In genomic region chr20:460180-460579, GRCh38 we compare ENCODE assay signal across 11 cellular contexts. TPM values are rescaled to one million over a fixed set of nuclear protein-coding genes. Genes with fewer than 3 reads are reported as not detected.
DNase-seq lines count a peak whose midpoint lies in the region; ATAC-seq, FAIRE-seq and TF ChIP-seq lines count a peak whose summit lies in the region.
"Had no signal": no experiment of that assay in that cellular context is flagged by ENCODE, and none has a peak within 500 bp of the region (broad histone marks: within the 10 kb centered on the region; RNA-seq: fewer than 3 reads in every experiment).

No MANE protein-coding gene starts in this region.

- peaks cover 12% of the 10 kb centered on the region for H3K36me3 Mint-ChIP-seq in activated naive CD8-positive, alpha-beta T cell treated with anti-CD3 and anti-CD28 coated beads for 36 hours
- H3K36me3 Mint-ChIP-seq in naive thymus-derived CD4-positive, alpha-beta T cell, result peaks cover 0 to 8% (median 4%) of the 10 kb centered on the region in 5 donors

- no peak for ATAC-seq in naive thymus-derived CD4-positive, alpha-beta T cell
- ATAC-seq in pancreas (no peak), left lung (no peak)

- no peak overlapping the region for H3K4me3 ChIP-seq in BLaER1
- peak overlapping the region; percentile 80; the same call in 1 of the 2 replicates for H3K4me3 ChIP-seq in HFF-Myc (replicated peaks; ENCODE audit: low read depth, low read length)
- no peak overlapping the region for H3K4me3 ChIP-seq in naive thymus-derived CD4-positive, alpha-beta T cell (ENCODE audit: low read length)
- no peak overlapping the region for H3K4me3 ChIP-seq in pancreas
- H3K4me3 ChIP-seq in left lung, result no peak overlapping the region

- DNase-seq in HFF-Myc (ENCODE audit: extremely low read depth, low read depth) (no peak), pancreas (no peak), DMS 273 (lab: John Stamatoyannopoulos, UW; ENCODE audit: unreplicated experiment) (no peak), left lung (no peak), NCI-H187 treated with DMSO at 0.1 percent for 48 hours (lab: John Stamatoyannopoulos, UW) (no peak)
- no peak for DNase-seq in activated naive CD8-positive, alpha-beta T cell treated with anti-CD3 and anti-CD28 coated beads for 36 hours
- DNase-seq in naive thymus-derived CD4-positive, alpha-beta T cell, result no peak
- DNase-seq: activated CD4-positive, alpha-beta T cell treated with anti-CD3 and anti-CD28 coated beads, Interleukin-2, amount 50 U/mL, for 48 hours; NCI-H1417 treated with DMSO at 0.1 percent for 48 hours had no signal

- H3K9me3 ChIP-seq in BLaER1 (no peaks in the 10 kb centered on the region), pancreas (no peaks in the 10 kb centered on the region), left lung (no peaks in the 10 kb centered on the region)
- H3K9me3 ChIP-seq in naive thymus-derived CD4-positive, alpha-beta T cell (ENCODE audit: control insufficient read depth in 2 of 3, low read length in 3 of 3), result no peaks in the 10 kb centered on the region

- H3K27me3 ChIP-seq in BLaER1 (no peaks in the 10 kb centered on the region), pancreas (no peaks in the 10 kb centered on the region), left lung (no peaks in the 10 kb centered on the region)
- no peaks in the 10 kb centered on the region for H3K27me3 ChIP-seq in naive thymus-derived CD4-positive, alpha-beta T cell (ENCODE audit: control insufficient read depth in 2 of 2, insufficient read depth in 2 of 2, low read length in 2 of 2)

- peak overlapping the region; percentile 95 for H3K4me2 ChIP-seq in BLaER1

- no peak for FAIRE-seq in pancreas (lab: Jason Lieb, UNC)
- FAIRE-seq: H54 had no signal

- H3K9ac ChIP-seq in BLaER1, result no peak overlapping the region; the same call in 1 of the 2 replicates

- CTCF ChIA-PET in naive thymus-derived CD4-positive, alpha-beta T cell (lab: Charles Lee), result no interaction called here

- 17% methylated on average over 3 of the region's 3 CpGs for WGBS in pancreas, 2 donors

- H3K9me3 Mint-ChIP-seq in activated naive CD8-positive, alpha-beta T cell treated with anti-CD3 and anti-CD28 coated beads for 36 hours, result no peaks in the 10 kb centered on the region
- H3K9me3 Mint-ChIP-seq in naive thymus-derived CD4-positive, alpha-beta T cell, result no peaks in the 10 kb centered on the region

- peaks cover 6% of the 10 kb centered on the region; the same call in 1 of the 2 replicates for H3K36me3 ChIP-seq in BLaER1
- H3K36me3 ChIP-seq in naive thymus-derived CD4-positive, alpha-beta T cell (ENCODE audit: control insufficient read depth in 2 of 3, insufficient read depth in 3 of 3, low read length in 3 of 3), result peaks cover 0 to 4% (median 0%) of the 10 kb centered on the region in 3 experiments
- H3K36me3 ChIP-seq in pancreas, result no peaks in the 10 kb centered on the region
- no peaks in the 10 kb centered on the region for H3K36me3 ChIP-seq in left lung

- H3K27me3 Mint-ChIP-seq in activated naive CD8-positive, alpha-beta T cell treated with anti-CD3 and anti-CD28 coated beads for 36 hours, result no peaks in the 10 kb centered on the region
- H3K27me3 Mint-ChIP-seq in naive thymus-derived CD4-positive, alpha-beta T cell, result no peaks in the 10 kb centered on the region

- H3K27ac ChIP-seq in BLaER1 (no peak overlapping the region), pancreas (no peak overlapping the region), left lung (no peak overlapping the region)
- H3K27ac ChIP-seq in naive thymus-derived CD4-positive, alpha-beta T cell (ENCODE audit: low read depth, low read length), result no peak overlapping the region

- intact Hi-C loops in naive thymus-derived CD4-positive, alpha-beta T cell (cut with micrococcal nuclease), result loop anchor here in 1 of 2 donors (2.0 to 5.0 kb wide), 3 partner anchors 93 to 161 kb away; no protein-coding TSS in a partner anchor
- intact Hi-C loops in pancreas (cut with DNase I) (no loop called here), left lung (cut with DNase I) (no loop called here)

- peak overlapping the region; percentile 63 for H3K27ac Mint-ChIP-seq in activated naive CD8-positive, alpha-beta T cell treated with anti-CD3 and anti-CD28 coated beads for 36 hours
- H3K27ac Mint-ChIP-seq in naive thymus-derived CD4-positive, alpha-beta T cell, result peak overlapping the region in 5 of 9 donors; percentile 38 to 90 (median 46)

- POLR2A ChIA-PET in naive thymus-derived CD4-positive, alpha-beta T cell (lab: Charles Lee), result interaction anchor here (0.6 to 1.3 kb wide), 2 partner anchors 22 to 53 kb away, joined by 3 to 6 read pairs; no protein-coding TSS in a partner anchor

- H4K20me1 ChIP-seq in BLaER1, result peaks cover 70% of the 10 kb centered on the region

- TF ChIP-seq CTCF in HFF-Myc (IDR thresholded peaks at IDR 0.05; ENCODE audit: low read depth, low read length, missing control alignments), result no peak
- no peak for TF ChIP-seq CTCF in pancreas (IDR thresholded peaks at IDR 0.05)
- TF ChIP-seq CTCF in left lung (IDR thresholded peaks at IDR 0.05), result no peak

- H3K4me3 Mint-ChIP-seq in activated naive CD8-positive, alpha-beta T cell treated with anti-CD3 and anti-CD28 coated beads for 36 hours, result peak overlapping the region; percentile 94
- H3K4me3 Mint-ChIP-seq in naive thymus-derived CD4-positive, alpha-beta T cell, result peak overlapping the region; percentile 70 to 100 (median 86)

- peaks cover 42% of the 10 kb centered on the region for H3K4me1 ChIP-seq in BLaER1
- peaks cover 26 to 33% of the 10 kb centered on the region in 2 donors for H3K4me1 ChIP-seq in naive thymus-derived CD4-positive, alpha-beta T cell (ENCODE audit: control insufficient read depth in 2 of 2, insufficient read depth in 2 of 2, low read length in 2 of 2)
- peaks cover 6 to 24% (median 6%) of the 10 kb centered on the region in 3 donors for H3K4me1 ChIP-seq in pancreas
- H3K4me1 ChIP-seq in left lung, result peaks cover 19 to 45% of the 10 kb centered on the region in 2 donors

- peaks cover 43% of the 10 kb centered on the region for H3K4me1 Mint-ChIP-seq in activated naive CD8-positive, alpha-beta T cell treated with anti-CD3 and anti-CD28 coated beads for 36 hours
- peaks cover 34 to 65% (median 56%) of the 10 kb centered on the region in 7 donors for H3K4me1 Mint-ChIP-seq in naive thymus-derived CD4-positive, alpha-beta T cell

RNA-seq across cellular contexts. Expression of gene TBC1D20, which starts 2.2 kb away (rescaled TPM):
- 10 to 100 TPM; 18.4 to 18.6 TPM for total RNA-seq in activated naive CD8-positive, alpha-beta T cell treated with anti-CD3 and anti-CD28 coated beads for 36 hours
- 10 to 100 TPM; 26.3 to 45.7 (median 35.4) TPM for total RNA-seq in naive thymus-derived CD4-positive, alpha-beta T cell
- polyA plus RNA-seq in naive thymus-derived CD4-positive, alpha-beta T cell, result 10 to 100 TPM; 19.9 to 24.3 TPM
- total RNA-seq in pancreas (10 to 100 TPM; 11.1 to 21.4 (median 12.9) TPM), left lung (10 to 100 TPM; 37.5 to 37.7 TPM)
- polyA plus RNA-seq in pancreas, result 10 to 100 TPM; 11.5 to 17.3 TPM

RNA-seq across cellular contexts. Expression of gene RBCK1, which starts 52.1 kb away (rescaled TPM):
- total RNA-seq in activated naive CD8-positive, alpha-beta T cell treated with anti-CD3 and anti-CD28 coated beads for 36 hours, result 100 to 1,000 TPM; 113 to 115 TPM
- 100 to 1,000 TPM in 1 of 5 experiments, 10 to 100 TPM in 4; 70.3 to 153 (median 96.9) TPM for total RNA-seq in naive thymus-derived CD4-positive, alpha-beta T cell
- polyA plus RNA-seq in naive thymus-derived CD4-positive, alpha-beta T cell, result 10 to 100 TPM; 80.1 to 98.1 TPM
- total RNA-seq in pancreas (10 to 100 TPM; 34.9 to 62.0 (median 41.1) TPM), left lung (10 to 100 TPM; 97.9 to 99.8 TPM)
- 100 to 1,000 TPM; 130 to 148 TPM for polyA plus RNA-seq in pancreas
